In the genomic region with DNA sequence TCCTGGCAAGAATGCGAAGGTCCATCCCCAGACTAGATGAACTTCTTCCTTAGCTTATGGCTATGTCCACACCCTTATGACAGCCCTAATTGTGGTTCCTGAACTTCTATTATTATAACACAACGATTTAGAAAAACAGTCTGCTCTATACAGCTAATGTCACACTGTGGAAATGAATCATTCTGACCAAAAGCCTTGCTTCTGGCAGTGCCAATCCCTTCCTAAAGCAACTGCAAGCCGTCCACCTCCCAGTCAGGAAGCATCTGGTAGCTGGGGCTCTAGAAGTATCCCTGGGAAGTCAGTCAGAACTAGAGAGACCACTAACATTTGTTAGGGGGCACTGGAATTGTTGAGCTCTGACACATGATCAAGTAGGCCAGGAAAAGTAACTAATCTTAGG, we compare ENCODE assay signal across 10 cellular contexts. TPM values are rescaled to one million over a fixed set of nuclear protein-coding genes. Genes with fewer than 3 reads are reported as not detected.
DNase-seq lines count a peak whose midpoint lies in the region; ATAC-seq, FAIRE-seq and TF ChIP-seq lines count a peak whose summit lies in the region.
"Had no signal": no experiment of that assay in that cellular context is flagged by ENCODE, and none has a peak within 500 bp of the region (broad histone marks: within the 10 kb centered on the region; RNA-seq: fewer than 3 reads in every experiment).

No MANE protein-coding gene starts in this region.

- H4K20me1 ChIP-seq in Karpas-422 (ENCODE audit: insufficient read depth, low read depth, low read length) (no peaks in the 10 kb centered on the region), keratinocyte (ENCODE audit: control insufficient read depth, extremely low read depth, insufficient read depth, low read length) (no peaks in the 10 kb centered on the region)

- dilution Hi-C loops in keratinocyte (cut with MboI; ENCODE audit: extremely low pct_ligation_motif_present, low sequenced_read_pairs) = no loop called here

- H3K27me3 ChIP-seq in Karpas-422 (ENCODE audit: low read length) (no peaks in the 10 kb centered on the region), adipocyte (replicated peaks; ENCODE audit: control insufficient read depth, insufficient read depth, low read length) (no peaks in the 10 kb centered on the region), keratinocyte (ENCODE audit: control insufficient read depth, extremely low read depth, insufficient read depth, low read length) (no peaks in the 10 kb centered on the region)

- H3K36me3 ChIP-seq in Karpas-422 (ENCODE audit: insufficient read depth, low read length) = no peaks in the 10 kb centered on the region
- H3K36me3 ChIP-seq in adipocyte (ENCODE audit: control insufficient read depth, insufficient read depth, low read length, severe bottlenecking) = no peaks in the 10 kb centered on the region
- H3K36me3 ChIP-seq in keratinocyte (ENCODE audit: control insufficient read depth in 2 of 2, extremely low read depth in 1 of 2, insufficient read depth in 2 of 2, low read length in 2 of 2) = no peaks in the 10 kb centered on the region

- H3K9me2 ChIP-seq in Karpas-422 (replicated peaks; ENCODE audit: insufficient read depth, low read length) = no peaks in the 10 kb centered on the region

- no peaks in the 10 kb centered on the region for H3K9me1 ChIP-seq in keratinocyte (ENCODE audit: control insufficient read depth, extremely low read depth, insufficient read depth, low read length)

- H3K4me2 ChIP-seq in Karpas-422 (ENCODE audit: low read depth, low read length, poor library complexity, severe bottlenecking) (peak overlapping the region; percentile 70), keratinocyte (ENCODE audit: control insufficient read depth, extremely low read depth, insufficient read depth, low read depth, low read length) (peak overlapping the region; percentile 44)

- H2AFZ ChIP-seq in Karpas-422 (ENCODE audit: low read length) (no peak overlapping the region), keratinocyte (ENCODE audit: control insufficient read depth, low read length) (no peak overlapping the region)

- H3K9me3 ChIP-seq in Karpas-422 (ENCODE audit: low read length) = no peaks in the 10 kb centered on the region
- H3K9me3 ChIP-seq in adipocyte (ENCODE audit: control insufficient read depth, low read length) = no peaks in the 10 kb centered on the region
- no peaks in the 10 kb centered on the region for H3K9me3 ChIP-seq in keratinocyte (ENCODE audit: control insufficient read depth, low read depth, low read length)

- no peak for ATAC-seq in GM19455 (IDR thresholded peaks at IDR 0.05; ENCODE audit: unreplicated experiment)

- FAIRE-seq in keratinocyte (lab: Jason Lieb, UNC) = peak; percentile 91
- FAIRE-seq: urothelium cell line had no signal

- TF ChIP-seq CTCF in AG10803 (conservative IDR thresholded peaks at IDR 0.05; ENCODE audit: low read length) (no peak), keratinocyte (optimal IDR thresholded peaks at IDR 0.05 in 1 of 3, IDR thresholded peaks at IDR 0.05 in 1 of 3, conservative IDR thresholded peaks at IDR 0.05 in 1 of 3; ENCODE audit: extremely low read depth in 1 of 3, insufficient read depth in 2 of 3, low read length in 3 of 3) (no peak)

- peaks cover 63% of the 10 kb centered on the region for H3K4me1 ChIP-seq in Karpas-422 (ENCODE audit: low read length)
- peaks cover 16% of the 10 kb centered on the region for H3K4me1 ChIP-seq in adipocyte (ENCODE audit: control insufficient read depth, insufficient read depth, low read length)
- H3K4me1 ChIP-seq in keratinocyte (ENCODE audit: control insufficient read depth, extremely low read depth, insufficient read depth, low read length) = peaks cover 39% of the 10 kb centered on the region

- DNase-seq in AG10803 (ENCODE audit: low read depth) (peak; percentile 47), Karpas-422 (peak; percentile 36), adipocyte (ENCODE audit: low read depth) (peak; percentile 44), keratinocyte (ENCODE audit: low read depth, low spot score) (peak; percentile 30), DMS79 treated with DMSO at 0.1 percent for 48 hours (lab: John Stamatoyannopoulos, UW) (no peak), HPDE6-E6E7 (ENCODE audit: extremely low spot score) (no peak)
- DNase-seq in stimulated activated CD8-positive, alpha-beta memory T cell treated with anti-CD3 and anti-CD28 coated beads, Interleukin-4, amount 100 ng/mL, for 48 hours = no peak
- DNase-seq: stimulated activated CD4-positive, alpha-beta T cell treated with anti-CD3 and anti-CD28 coated beads, Interleukin-12 subunit alpha, Interleukin-12 subunit beta, amount 100 ng/mL, for 4 hours had no signal

- H3K9ac ChIP-seq in Karpas-422 (ENCODE audit: low read length) (no peak overlapping the region), adipocyte (ENCODE audit: low read length) (no peak overlapping the region), keratinocyte (ENCODE audit: control insufficient read depth, extremely low read depth, insufficient read depth, low read length) (peak overlapping the region; percentile 8)

- H3K27ac ChIP-seq in Karpas-422 (ENCODE audit: low read length) = peak overlapping the region; percentile 92
- peak overlapping the region; percentile 4 for H3K27ac ChIP-seq in keratinocyte (ENCODE audit: control insufficient read depth, insufficient read depth, low read length)

- H3K79me2 ChIP-seq in Karpas-422 (ENCODE audit: low read length) (peaks cover 96% of the 10 kb centered on the region), keratinocyte (ENCODE audit: control insufficient read depth, insufficient read depth, low read length) (peaks cover 42% of the 10 kb centered on the region)

- H3K4me3 ChIP-seq in AG10803 (ENCODE audit: low read length) = no peak overlapping the region
- no peak overlapping the region for H3K4me3 ChIP-seq in Karpas-422 (ENCODE audit: low read length)
- no peak overlapping the region for H3K4me3 ChIP-seq in adipocyte (ENCODE audit: low read length)
- no peak overlapping the region for H3K4me3 ChIP-seq in keratinocyte (ENCODE audit: control insufficient read depth in 2 of 3, extremely low read depth in 1 of 3, insufficient read depth in 2 of 3, low read depth in 1 of 3, low read length in 3 of 3)

RNA-seq across cellular contexts. Expression of gene MYO5A, which starts 45.0 kb away (rescaled TPM):
- total RNA-seq in Karpas-422 (2014; rRNA removed; shearing (Covaris generic); ENCODE audit: low replicate concordance) = 34.8 and 50.1 TPM in 2 replicates
- polyA plus RNA-seq in keratinocyte = 51.9 to 56.9 TPM (median 53.8 TPM) in 3 replicates
- 40.2 TPM for polyA plus RNA-seq in keratinocyte (2011; ENCODE audit: low read depth)
- 48.9 and 65.1 TPM in 2 replicates for polyA plus RNA-seq in keratinocyte (2011; cell fraction: cytosol; rRNA removed)
- polyA plus RNA-seq in keratinocyte (2011; cell fraction: nucleus; rRNA removed) = 60.1 and 67.9 TPM in 2 replicates
- 13.1 and 37.9 TPM in 2 replicates for polyA plus RNA-seq in keratinocyte (2012; ENCODE audit: low replicate concordance)
- polyA minus RNA-seq in keratinocyte = 80.6 to 158 TPM (median 119 TPM) in 3 replicates
- 75.2 TPM for polyA minus RNA-seq in keratinocyte (2011; cell fraction: cytosol; rRNA and poly(A)+ RNA removed)
- 61.6 and 130 TPM in 2 replicates for polyA minus RNA-seq in keratinocyte (2011; cell fraction: nucleus; rRNA and poly(A)+ RNA removed)

Comparison
In these comparisons a context has a peak if more than half of its experiments do, and no peak if none do; other contexts are left out.
1. DNase-seq: peak in AG10803 (single experiment), Karpas-422 (single experiment), adipocyte (single experiment) and keratinocyte (single experiment); none in stimulated activated CD8-positive, alpha-beta memory T cell treated with anti-CD3 and anti-CD28 coated beads, Interleukin-4, amount 100 ng/mL, for 48 hours (single experiment), DMS79 treated with DMSO at 0.1 percent for 48 hours (single experiment) and HPDE6-E6E7 (single experiment).